ENCODE assay signal across 8 cellular contexts in the genomic region with DNA sequence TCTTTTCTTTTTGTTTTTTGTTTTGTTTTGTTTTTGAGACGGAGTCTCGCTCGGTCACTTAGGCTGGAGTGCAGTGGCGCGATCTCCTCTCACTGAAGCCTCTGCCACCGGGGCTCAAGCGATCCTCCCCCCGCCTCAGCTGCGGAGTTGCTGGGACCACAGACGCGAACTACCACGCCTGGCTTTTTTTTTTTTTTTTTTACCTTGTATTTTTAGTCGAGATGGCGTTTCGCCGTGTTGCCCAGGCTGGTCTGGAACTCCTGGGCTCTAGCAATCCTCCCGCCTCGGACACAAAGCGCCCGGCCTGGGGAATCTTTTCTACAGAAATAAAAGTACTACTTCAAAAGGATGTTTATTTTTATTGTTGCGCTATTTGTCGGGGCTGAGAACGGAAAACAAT. TPM values are rescaled to one million over a fixed set of nuclear protein-coding genes. Genes with fewer than 3 reads are reported as not detected.
DNase-seq lines count a peak whose midpoint lies in the region; ATAC-seq, FAIRE-seq and TF ChIP-seq lines count a peak whose summit lies in the region.

No MANE protein-coding gene starts in this region.

- intact Hi-C loops in Caco-2 (cut with micrococcal nuclease; ENCODE audit: unreplicated experiment) = loop anchor here (5.0 to 10.0 kb wide), 2 partner anchors 82 to 300 kb away; partner anchors contain the start of genes ENSA, MINDY1 and PRUNE1

- no peak overlapping the region for H3K9ac ChIP-seq in neuronal stem cell (ENCODE audit: low read depth, low read length, poor library complexity)

- no peaks in the 10 kb centered on the region for H3K79me1 ChIP-seq in neuronal stem cell (ENCODE audit: low read depth, low read length)

- no peak overlapping the region for H3K4me2 ChIP-seq in neuronal stem cell (ENCODE audit: insufficient read depth, low read length, poor library complexity, severe bottlenecking)

- no peak overlapping the region for H3K4ac ChIP-seq in neuronal stem cell (ENCODE audit: low read length)

- H4K91ac ChIP-seq in neuronal stem cell (ENCODE audit: low read depth, low read length, poor library complexity) = no peak overlapping the region

- H3K36me3 Mint-ChIP-seq in Caco-2 (ENCODE audit: insufficient read depth, unreplicated experiment) = peaks cover 32% of the 10 kb centered on the region
- peaks cover 14% of the 10 kb centered on the region for H3K36me3 Mint-ChIP-seq in chondrocyte (ENCODE audit: low read depth)

- no peaks in the 10 kb centered on the region; the same call in none of the 2 replicates for H3K4me1 ChIP-seq in Caco-2
- H3K4me1 ChIP-seq in neuronal stem cell (ENCODE audit: control insufficient read depth in 2 of 2, insufficient read depth in 1 of 2, low read depth in 1 of 2, low read length in 2 of 2) = peaks cover 0 to 3% of the 10 kb centered on the region in 2 donors

- H2BK15ac ChIP-seq in neuronal stem cell (ENCODE audit: low read length) = no peak overlapping the region

- H2AFZ ChIP-seq in neuronal stem cell (ENCODE audit: low read length) = no peak overlapping the region

- H3K36me3 ChIP-seq in Caco-2 (ENCODE audit: control insufficient read depth, insufficient read depth, low read length) (peaks cover 2% of the 10 kb centered on the region; the same call in 1 of the 2 replicates), neuronal stem cell (replicated peaks in 1 of 2; ENCODE audit: control insufficient read depth in 2 of 2, insufficient read depth in 2 of 2, low read length in 2 of 2) (peaks cover 6 to 32% of the 10 kb centered on the region in 2 donors), WERI-Rb-1 (peaks cover 29% of the 10 kb centered on the region)

- H2AK5ac ChIP-seq in neuronal stem cell (ENCODE audit: low read depth, low read length) = peak overlapping the region; percentile 46

- CTCF ChIA-PET in Caco-2 (lab: Charles Lee) = interaction anchor here (1.0 kb wide), 1 partner anchor 56 kb away, joined by 4 read pairs; no protein-coding TSS in a partner anchor

- ATAC-seq in HG03521 (IDR thresholded peaks at IDR 0.05; ENCODE audit: unreplicated experiment) = no peak

- H3K23ac ChIP-seq in neuronal stem cell (ENCODE audit: low read depth, low read length, poor library complexity) = no peak overlapping the region

- H2BK12ac ChIP-seq in neuronal stem cell (ENCODE audit: low read length) = no peak overlapping the region

- H3K14ac ChIP-seq in neuronal stem cell (ENCODE audit: low read length) = no peak overlapping the region

- BruUV-seq in Caco-2 (replicated peaks; lab: Mats Ljungman, UMichigan) = no TSS peak

- no peak for FAIRE-seq in HTR-8/SVneo (lab: Jason Lieb, UNC)

- H3K9me3 ChIP-seq in Caco-2 (no peaks in the 10 kb centered on the region), neuronal stem cell (replicated peaks in 1 of 2; ENCODE audit: control insufficient read depth in 2 of 2, insufficient read depth in 1 of 2, low read depth in 1 of 2, low read length in 2 of 2) (peaks cover 0 to 4% of the 10 kb centered on the region in 2 donors), WERI-Rb-1 (ENCODE audit: severe bottlenecking) (no peaks in the 10 kb centered on the region)

- H3K18ac ChIP-seq in neuronal stem cell (ENCODE audit: low read length) = no peak overlapping the region

- H3K4me3 Mint-ChIP-seq in Caco-2 (ENCODE audit: unreplicated experiment) (peak overlapping the region; percentile 92), chondrocyte (ENCODE audit: unreplicated experiment) (peak overlapping the region; percentile 95)

- no peak overlapping the region for H2BK5ac ChIP-seq in neuronal stem cell (ENCODE audit: low read length)

- no peak overlapping the region for H4K8ac ChIP-seq in neuronal stem cell (ENCODE audit: low read depth, low read length)

- POLR2A ChIA-PET in Caco-2 (lab: Charles Lee) = no interaction called here

- DNase-seq in Caco-2 (no peak), NCI-H69 (lab: John Stamatoyannopoulos, UW) (peak; percentile 61), chondrocyte (ENCODE audit: low spot score) (no peak), neuronal stem cell (ENCODE audit: low spot score) (no peak), HTR-8/SVneo (ENCODE audit: insufficient read length, low spot score) (no peak), WERI-Rb-1 (no peak), ecto neural progenitor cell (ENCODE audit: low spot score) (no peak)

- no peaks in the 10 kb centered on the region for H3K27me3 ChIP-seq in Caco-2 (replicated peaks; ENCODE audit: control insufficient read depth, insufficient read depth, low read length)
- no peaks in the 10 kb centered on the region for H3K27me3 ChIP-seq in neuronal stem cell (ENCODE audit: control insufficient read depth in 3 of 3, insufficient read depth in 3 of 3, low read depth in 1 of 3, low read length in 3 of 3)
- H3K27me3 ChIP-seq in WERI-Rb-1 (ENCODE audit: insufficient read depth, low read depth, severe bottlenecking) = no peaks in the 10 kb centered on the region

- H3K4me1 Mint-ChIP-seq in Caco-2 (ENCODE audit: low read depth, unreplicated experiment) (peaks cover 7% of the 10 kb centered on the region), chondrocyte (ENCODE audit: low read depth) (peaks cover 20% of the 10 kb centered on the region)

- H3K27me3 Mint-ChIP-seq in Caco-2 (ENCODE audit: insufficient read depth, unreplicated experiment) (no peaks in the 10 kb centered on the region), chondrocyte (ENCODE audit: low read depth) (no peaks in the 10 kb centered on the region)

- H3K27ac Mint-ChIP-seq in Caco-2 (ENCODE audit: unreplicated experiment) = peak overlapping the region; percentile 93
- H3K27ac Mint-ChIP-seq in chondrocyte (ENCODE audit: unreplicated experiment) = no peak overlapping the region

- no peak overlapping the region for H2BK120ac ChIP-seq in neuronal stem cell (ENCODE audit: low read depth, low read length)

- TF ChIP-seq CTCF in Caco-2 (IDR thresholded peaks at IDR 0.05; ENCODE audit: insufficient read depth in 1 of 2, low read depth in 1 of 2, low read length in 1 of 2, severe bottlenecking in 1 of 2, unreplicated experiment in 1 of 2) (no peak), chondrocyte (IDR thresholded peaks at IDR 0.05) (no peak), WERI-Rb-1 (IDR thresholded peaks at IDR 0.05; ENCODE audit: low read depth, low read length) (no peak)

- WGBS in neuronal stem cell (ENCODE audit: extremely low coverage in 2 of 2, insufficient read length in 2 of 2, insufficient replicate concordance in 1 of 2), 2 donors = no CpG with 5 or more reads among the region's 23 CpGs

- no peak overlapping the region for H3K27ac ChIP-seq in neuronal stem cell (replicated peaks; ENCODE audit: low read length)
- H3K27ac ChIP-seq in WERI-Rb-1 = no peak overlapping the region

- H3K9me3 Mint-ChIP-seq in Caco-2 (ENCODE audit: unreplicated experiment) (no peaks in the 10 kb centered on the region), chondrocyte (ENCODE audit: low read depth) (no peaks in the 10 kb centered on the region)

- peak overlapping the region; percentile 77; the same call in 1 of the 2 replicates for H3K4me3 ChIP-seq in Caco-2 (ENCODE audit: low read depth, low read length)
- H3K4me3 ChIP-seq in neuronal stem cell (ENCODE audit: low read length in 2 of 2) = no peak overlapping the region
- no peak overlapping the region for H3K4me3 ChIP-seq in WERI-Rb-1 (ENCODE audit: low read depth, low read length)

RNA-seq across cellular contexts. Expression of gene SETDB1, which starts 1.1 kb away (rescaled TPM):
- 45.0 and 46.7 TPM in 2 replicates for total RNA-seq in Caco-2 (2022)
- total RNA-seq in chondrocyte = 35.0 to 44.1 TPM (median 35.9 TPM) in 3 replicates
- polyA plus RNA-seq in neuronal stem cell (2013, experiment 1 of 2) = 27.9 TPM
- polyA plus RNA-seq in neuronal stem cell (2013, experiment 2 of 2) = 26.8 TPM

RNA-seq across cellular contexts. Expression of gene CTXND2, which starts 38.1 kb away (rescaled TPM):
- total RNA-seq in Caco-2 (2022) = not detected in 2 replicates
- total RNA-seq in chondrocyte = not detected in 3 replicates
- polyA plus RNA-seq in neuronal stem cell (2013, experiment 1 of 2) = 0.10 TPM
- 0.04 TPM for polyA plus RNA-seq in neuronal stem cell (2013, experiment 2 of 2)

RNA-seq across cellular contexts. Expression of gene ARNT, which starts 48.7 kb away (rescaled TPM):
- total RNA-seq in Caco-2 (2022) = 33.8 and 36.1 TPM in 2 replicates
- total RNA-seq in chondrocyte = 32.6 to 33.3 TPM (median 32.9 TPM) in 3 replicates
- polyA plus RNA-seq in neuronal stem cell (2013, experiment 1 of 2) = 19.5 TPM
- polyA plus RNA-seq in neuronal stem cell (2013, experiment 2 of 2) = 21.7 TPM

RNA-seq across cellular contexts. Expression of gene CERS2, which starts 49.6 kb away (rescaled TPM):
- total RNA-seq in Caco-2 (2022) (360 and 379 TPM in 2 replicates), chondrocyte (199 to 223 TPM (median 217 TPM) in 3 replicates)
- polyA plus RNA-seq in neuronal stem cell (2013, experiment 1 of 2) = 162 TPM
- polyA plus RNA-seq in neuronal stem cell (2013, experiment 2 of 2) = 165 TPM

RNA-seq across cellular contexts. Expression of gene ANXA9, which starts 57.0 kb away (rescaled TPM):
- total RNA-seq in Caco-2 (2022) (30.0 and 42.5 TPM in 2 replicates), chondrocyte (0.54 TPM in 1 of 3 replicates, not detected in the others)
- 0.39 TPM for polyA plus RNA-seq in neuronal stem cell (2013, experiment 1 of 2)
- polyA plus RNA-seq in neuronal stem cell (2013, experiment 2 of 2) = 0.57 TPM
